35 cellular contexts compared by ENCODE assay signal in genomic region chr19:37055330-37055729, GRCh38.
"Had no signal": no experiment of that assay in that cellular context is flagged by ENCODE, and none has a peak within 500 bp of the region (broad histone marks: within the 10 kb centered on the region; RNA-seq: fewer than 3 reads in every experiment).

No MANE protein-coding gene starts in this region.

- H3K27me3 ChIP-seq: MG63 had no signal

- H3K4me3 ChIP-seq: MG63 had no signal

- H3K4me2 ChIP-seq: KMS-11 had no signal

- H3K36me3 ChIP-seq: MG63 had no signal

- H3K27ac ChIP-seq: KMS-11 had no signal

- DNase-seq: Karpas-422, Kasumi-1, KBM-7, KG1, MG63, MM.1S, MV-4-11, NCI-H1048, NCI-H1092, NCI-H1092 treated with DMSO at 0.1 percent for 48 hours, NCI-H1105, NCI-H1105 treated with DMSO at 0.1 percent for 48 hours, NCI-H1417, NCI-H1417 treated with DMSO at 0.1 percent for 48 hours, NCI-H1436, NCI-H1436 treated with DMSO at 0.1 percent for 48 hours, NCI-H146, NCI-H1694, NCI-H1694 treated with DMSO at 0.1 percent for 48 hours, NCI-H187, NCI-H187 treated with DMSO at 0.1 percent for 48 hours, NCI-H1930, NCI-H2029, NCI-H2029 treated with DMSO at 0.1 percent for 48 hours, NCI-H2081, NCI-H2081 treated with DMSO at 0.1 percent for 48 hours, NCI-H2107, NCI-H2171, NCI-H2171 treated with DMSO at 0.1 percent for 48 hours, NCI-H2227 treated with DMSO at 0.1 percent for 48 hours, NCI-H226, NCI-H345, NCI-H446, NCI-H446 treated with DMSO at 0.1 percent for 48 hours had no signal

- H3K9ac ChIP-seq: KMS-11 had no signal
